In the genomic region with DNA sequence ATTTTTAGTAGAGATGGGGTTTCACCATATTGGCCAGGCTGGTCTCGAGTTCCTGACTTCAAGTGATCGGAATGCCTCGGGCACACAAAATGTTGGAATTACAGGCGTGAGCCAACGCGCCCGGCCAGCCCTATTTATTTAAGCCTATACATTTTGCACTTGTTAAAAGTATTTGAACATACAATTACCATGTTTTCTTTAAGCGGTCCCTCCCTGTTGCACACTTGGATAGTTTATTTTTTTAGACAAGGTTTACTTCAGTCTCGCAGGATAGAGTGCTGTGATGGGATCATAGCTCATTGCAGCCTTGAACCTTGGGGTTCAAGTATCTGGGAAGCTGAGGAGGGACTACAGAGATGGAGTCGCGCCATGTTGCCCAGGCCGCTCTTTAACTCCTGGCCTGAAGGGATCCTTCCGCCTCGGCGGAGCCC, we compare ENCODE assay signal across 8 cellular contexts. TPM values are rescaled to one million over a fixed set of nuclear protein-coding genes. Genes with fewer than 3 reads are reported as not detected.
DNase-seq lines count a peak whose midpoint lies in the region; ATAC-seq and TF ChIP-seq lines count a peak whose summit lies in the region.

No MANE protein-coding gene starts in this region.

- CTCF ChIA-PET in activated CD4-positive, alpha-beta T cell treated with anti-CD3 and anti-CD28 coated beads, Interleukin-2, amount 10 ng/mL, durations not matched to agents 7 days and 5 days (lab: Charles Lee): interaction anchor here (1.0 to 1.6 kb wide), 4 partner anchors 11 to 148 kb away, joined by 3 to 10 read pairs (median 6); no protein-coding TSS in a partner anchor

- no peaks in the 10 kb centered on the region for H3K27me3 ChIP-seq in adipocyte (replicated peaks; ENCODE audit: control insufficient read depth, insufficient read depth, low read length)
- H3K27me3 ChIP-seq in liver (ENCODE audit: control insufficient read depth in 4 of 4, insufficient read depth in 4 of 4, low read length in 3 of 4): no peaks in the 10 kb centered on the region
- no peaks in the 10 kb centered on the region for H3K27me3 ChIP-seq in thoracic aorta (replicated peaks; ENCODE audit: insufficient read depth)

- TF ChIP-seq RAD21 in liver (IDR thresholded peaks at IDR 0.05): no peak

- peaks cover 11% of the 10 kb centered on the region for H3K4me1 Mint-ChIP-seq in activated CD4-positive, alpha-beta T cell treated with anti-CD3 and anti-CD28 coated beads, Interleukin-2, amount 10 ng/mL, durations not matched to agents 7 days and 5 days

- ATAC-seq in thoracic aorta (ENCODE audit: insufficient number of reproducible peaks, low FRiP score, low read depth) (no peak), HG03460 (IDR thresholded peaks at IDR 0.05; ENCODE audit: unreplicated experiment) (no peak)

- WGBS in liver: 86% methylated on average over 15 of the region's 15 CpGs

- no peak for DNase-seq in activated CD4-positive, alpha-beta T cell treated with anti-CD3 and anti-CD28 coated beads, Interleukin-2, amount 10 ng/mL, durations not matched to agents 7 days and 5 days
- DNase-seq in activated CD4-positive, alpha-beta T cell treated with anti-CD3 and anti-CD28 coated beads, Interleukin-2, amount 50 U/mL, for 48 hours: no peak
- DNase-seq in adipocyte (ENCODE audit: low read depth): no peak
- no peak for DNase-seq in thoracic aorta (ENCODE audit: low spot score)
- DNase-seq in DMS53 treated with DMSO at 0.1 percent for 48 hours (lab: John Stamatoyannopoulos, UW; ENCODE audit: unreplicated experiment): no peak
- DNase-seq in DMS153 (lab: John Stamatoyannopoulos, UW): no peak

- POLR2A ChIA-PET in activated CD4-positive, alpha-beta T cell treated with anti-CD3 and anti-CD28 coated beads, Interleukin-2, amount 10 ng/mL, durations not matched to agents 7 days and 5 days (lab: Charles Lee): interaction anchor here (0.6 kb wide), 1 partner anchor 12 kb away, joined by 3 read pairs; no protein-coding TSS in a partner anchor

- no peaks in the 10 kb centered on the region for H3K9me3 ChIP-seq in adipocyte (ENCODE audit: control insufficient read depth, low read length)
- H3K9me3 ChIP-seq in liver (ENCODE audit: control insufficient read depth in 4 of 4, low read length in 3 of 4): no peaks in the 10 kb centered on the region
- no peaks in the 10 kb centered on the region for H3K9me3 ChIP-seq in thoracic aorta

- H3K9ac ChIP-seq in adipocyte (ENCODE audit: low read length): peak overlapping the region; percentile 88
- peak overlapping the region in 1 of 2 donors; percentile 56 for H3K9ac ChIP-seq in liver (ENCODE audit: low read depth in 1 of 2, low read length in 2 of 2)

- peak overlapping the region; percentile 82 for H3K4me3 Mint-ChIP-seq in activated CD4-positive, alpha-beta T cell treated with anti-CD3 and anti-CD28 coated beads, Interleukin-2, amount 10 ng/mL, durations not matched to agents 7 days and 5 days

- H3K9me3 Mint-ChIP-seq in activated CD4-positive, alpha-beta T cell treated with anti-CD3 and anti-CD28 coated beads, Interleukin-2, amount 10 ng/mL, durations not matched to agents 7 days and 5 days: no peaks in the 10 kb centered on the region

- no peaks in the 10 kb centered on the region for H3K27me3 Mint-ChIP-seq in activated CD4-positive, alpha-beta T cell treated with anti-CD3 and anti-CD28 coated beads, Interleukin-2, amount 10 ng/mL, durations not matched to agents 7 days and 5 days

- H3K4me1 ChIP-seq in adipocyte (ENCODE audit: control insufficient read depth, insufficient read depth, low read length): peaks cover 4% of the 10 kb centered on the region
- no peaks in the 10 kb centered on the region for H3K4me1 ChIP-seq in liver (ENCODE audit: control insufficient read depth in 4 of 4, insufficient read depth in 4 of 4, low read length in 3 of 4)
- H3K4me1 ChIP-seq in thoracic aorta (ENCODE audit: control insufficient read depth in 1 of 2, low read depth in 2 of 2): peaks cover 0 to 4% of the 10 kb centered on the region in 2 donors

- H3K36me3 Mint-ChIP-seq in activated CD4-positive, alpha-beta T cell treated with anti-CD3 and anti-CD28 coated beads, Interleukin-2, amount 10 ng/mL, durations not matched to agents 7 days and 5 days (ENCODE audit: low read depth): no peaks in the 10 kb centered on the region

- peak overlapping the region; percentile 96 for H3K27ac Mint-ChIP-seq in activated CD4-positive, alpha-beta T cell treated with anti-CD3 and anti-CD28 coated beads, Interleukin-2, amount 10 ng/mL, durations not matched to agents 7 days and 5 days

- no peaks in the 10 kb centered on the region for H3K36me3 ChIP-seq in adipocyte (ENCODE audit: control insufficient read depth, insufficient read depth, low read length, severe bottlenecking)
- H3K36me3 ChIP-seq in liver (ENCODE audit: control insufficient read depth in 4 of 4, insufficient read depth in 3 of 4, low read depth in 1 of 4, low read length in 3 of 4): no peaks in the 10 kb centered on the region
- no peaks in the 10 kb centered on the region for H3K36me3 ChIP-seq in thoracic aorta

- H3K4me3 ChIP-seq in adipocyte (ENCODE audit: low read length) (peak overlapping the region; percentile 91), liver (ENCODE audit: low read depth in 1 of 3, low read length in 3 of 3) (peak overlapping the region; percentile 3 to 55 (median 53)), thoracic aorta (peak overlapping the region; percentile 72)

- peak overlapping the region; percentile 96 to 98 for H3K27ac ChIP-seq in liver (ENCODE audit: low read depth in 1 of 2, low read length in 2 of 2)
- H3K27ac ChIP-seq in thoracic aorta: peak overlapping the region; percentile 61 to 74

- TF ChIP-seq CTCF in liver (IDR thresholded peaks at IDR 0.05; ENCODE audit: low read depth, low read length, missing input control) (no peak), thoracic aorta (IDR thresholded peaks at IDR 0.05) (no peak)

TF ChIP-seq in liver, 16 proteins besides CTCF, POLR2A, EP300 and RAD21:
- TF ChIP-seq ATF3 (IDR thresholded peaks at IDR 0.05) (no peak), GABPA (IDR thresholded peaks at IDR 0.05 in 1 of 2, conservative IDR thresholded peaks at IDR 0.05 in 1 of 2) (no peak)
- TF ChIP-seq, protein P1, sequence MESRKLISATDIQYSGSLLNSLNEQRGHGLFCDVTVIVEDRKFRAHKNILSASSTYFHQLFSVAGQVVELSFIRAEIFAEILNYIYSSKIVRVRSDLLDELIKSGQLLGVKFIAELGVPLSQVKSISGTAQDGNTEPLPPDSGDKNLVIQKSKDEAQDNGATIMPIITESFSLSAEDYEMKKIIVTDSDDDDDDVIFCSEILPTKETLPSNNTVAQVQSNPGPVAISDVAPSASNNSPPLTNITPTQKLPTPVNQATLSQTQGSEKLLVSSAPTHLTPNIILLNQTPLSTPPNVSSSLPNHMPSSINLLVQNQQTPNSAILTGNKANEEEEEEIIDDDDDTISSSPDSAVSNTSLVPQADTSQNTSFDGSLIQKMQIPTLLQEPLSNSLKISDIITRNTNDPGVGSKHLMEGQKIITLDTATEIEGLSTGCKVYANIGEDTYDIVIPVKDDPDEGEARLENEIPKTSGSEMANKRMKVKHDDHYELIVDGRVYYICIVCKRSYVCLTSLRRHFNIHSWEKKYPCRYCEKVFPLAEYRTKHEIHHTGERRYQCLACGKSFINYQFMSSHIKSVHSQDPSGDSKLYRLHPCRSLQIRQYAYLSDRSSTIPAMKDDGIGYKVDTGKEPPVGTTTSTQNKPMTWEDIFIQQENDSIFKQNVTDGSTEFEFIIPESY (IDR thresholded peaks at IDR 0.05): no peak

RNA-seq across cellular contexts. Expression of gene SRRM3, which starts 35.7 kb away (rescaled TPM):
- not detected for total RNA-seq in activated CD4-positive, alpha-beta T cell treated with anti-CD3 and anti-CD28 coated beads, Interleukin-2, amount 10 ng/mL, durations not matched to agents 7 days and 5 days
- total RNA-seq in liver (under 1 TPM in 1 of 2 donors, not detected in 1; 0.08 TPM), thoracic aorta (1 to 10 TPM; 1.6 to 4.3 TPM)
- polyA plus RNA-seq in liver: under 1 TPM in 1 of 2 donors, not detected in 1; 0.16 TPM
